In the genomic region with DNA sequence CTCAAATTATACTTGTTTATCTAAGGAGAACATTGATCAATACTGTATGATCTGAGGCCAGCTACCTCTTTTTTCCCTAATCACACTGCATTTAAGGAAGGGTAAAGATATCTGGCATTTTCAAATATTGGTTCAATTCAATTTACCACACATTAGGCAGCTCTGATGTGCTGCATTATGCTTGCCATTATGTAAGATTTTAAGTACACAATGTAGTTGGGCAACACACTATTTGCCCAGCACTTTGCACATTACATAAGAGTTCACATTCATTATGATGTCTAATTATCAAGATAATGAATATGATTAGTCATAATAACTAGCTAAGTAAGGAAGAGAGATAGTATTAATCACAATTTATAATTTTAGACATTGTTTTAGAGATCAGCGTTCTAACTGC, we compare ENCODE assay signal across 25 cellular contexts.
DNase-seq lines count a peak whose midpoint lies in the region; ATAC-seq and TF ChIP-seq lines count a peak whose summit lies in the region.
"Had no signal": no experiment of that assay in that cellular context is flagged by ENCODE, and none has a peak within 500 bp of the region (broad histone marks: within the 10 kb centered on the region; RNA-seq: fewer than 3 reads in every experiment).

No MANE protein-coding gene starts in this region.

- H3K4me1 ChIP-seq in upper lobe of right lung, result no peaks in the 10 kb centered on the region
- H3K4me1 ChIP-seq: colonic mucosa, spleen, testis had no signal

- intact Hi-C loops in upper lobe of right lung (cut with DNase I), result no loop called here

- H3K4me3 ChIP-seq in upper lobe of right lung, result no peak overlapping the region
- H3K4me3 ChIP-seq: cardiac muscle cell, colonic mucosa, spleen, testis had no signal

- no peaks in the 10 kb centered on the region for H3K9me3 ChIP-seq in upper lobe of right lung
- H3K9me3 ChIP-seq: colonic mucosa, testis had no signal

- DNase-seq in NCI-H510A treated with DMSO at 0.1 percent for 48 hours (lab: John Stamatoyannopoulos, UW), result peak; percentile 2
- DNase-seq in NCI-H510A (lab: John Stamatoyannopoulos, UW), result no peak
- peak; percentile 82 for DNase-seq in NCI-H2081 treated with DMSO at 0.1 percent for 48 hours (lab: John Stamatoyannopoulos, UW)
- no peak for DNase-seq in upper lobe of right lung
- DNase-seq in glomerular visceral epithelial cell (ENCODE audit: extremely low spot score), result no peak
- no peak for DNase-seq in NCI-H2107 (lab: John Stamatoyannopoulos, UW)
- DNase-seq: activated CD4-positive, alpha-beta T cell treated with anti-CD3 and anti-CD28 coated beads for 36 hours; activated CD8-positive, alpha-beta T cell treated with anti-CD3 and anti-CD28 coated beads, Interleukin-2, amount 10 ng/mL, durations not matched to agents 7 days and 5 days; anterior cingulate cortex; colonic mucosa; effector CD8-positive, alpha-beta T cell; erythroblast; midbrain; naive B cell; NCI-H82; posterior cingulate gyrus; right cardiac atrium; spleen; stimulated activated CD4-positive, alpha-beta T cell treated with anti-CD3 and anti-CD28 coated beads, Interleukin-2, amount 100 ng/mL, for 24 hours; stimulated activated CD8-positive, alpha-beta memory T cell treated with anti-CD3 and anti-CD28 coated beads, Interleukin-4, amount 100 ng/mL, for 48 hours; testis had no signal

- H3K36me3 ChIP-seq in upper lobe of right lung, result no peaks in the 10 kb centered on the region
- H3K36me3 ChIP-seq: cardiac muscle cell, colonic mucosa, spleen had no signal

- H3K27me3 ChIP-seq in upper lobe of right lung, result no peaks in the 10 kb centered on the region
- H3K27me3 ChIP-seq: cardiac muscle cell, colonic mucosa, spleen, testis had no signal

- H3K27ac ChIP-seq in upper lobe of right lung, result no peak overlapping the region
- H3K27ac ChIP-seq: cardiac muscle cell, colonic mucosa, spleen, testis, VCaP had no signal

- ATAC-seq in esophagus mucosa (peak; percentile 43), upper lobe of right lung (peak; percentile 64), GM21526 (IDR thresholded peaks at IDR 0.05; ENCODE audit: low FRiP score, unreplicated experiment) (no peak)
- ATAC-seq: activated CD4-positive, alpha-beta T cell treated with anti-CD3 and anti-CD28 coated beads for 36 hours; activated CD8-positive, alpha-beta T cell treated with anti-CD3 and anti-CD28 coated beads, Interleukin-2, amount 10 ng/mL, durations not matched to agents 7 days and 5 days; right cardiac atrium had no signal

- no peak for TF ChIP-seq CTCF in upper lobe of right lung (IDR thresholded peaks at IDR 0.05)

Comparison
In these comparisons a context has a peak if more than half of its experiments do, and no peak if none do; other contexts are left out.
1. DNase-seq: peak in NCI-H510A treated with DMSO at 0.1 percent for 48 hours (single experiment) and NCI-H2081 treated with DMSO at 0.1 percent for 48 hours (single experiment); none in NCI-H510A (single experiment), upper lobe of right lung (single experiment), glomerular visceral epithelial cell (single experiment) and NCI-H2107 (single experiment).